18 cellular contexts compared by ENCODE assay signal in the genomic region with DNA sequence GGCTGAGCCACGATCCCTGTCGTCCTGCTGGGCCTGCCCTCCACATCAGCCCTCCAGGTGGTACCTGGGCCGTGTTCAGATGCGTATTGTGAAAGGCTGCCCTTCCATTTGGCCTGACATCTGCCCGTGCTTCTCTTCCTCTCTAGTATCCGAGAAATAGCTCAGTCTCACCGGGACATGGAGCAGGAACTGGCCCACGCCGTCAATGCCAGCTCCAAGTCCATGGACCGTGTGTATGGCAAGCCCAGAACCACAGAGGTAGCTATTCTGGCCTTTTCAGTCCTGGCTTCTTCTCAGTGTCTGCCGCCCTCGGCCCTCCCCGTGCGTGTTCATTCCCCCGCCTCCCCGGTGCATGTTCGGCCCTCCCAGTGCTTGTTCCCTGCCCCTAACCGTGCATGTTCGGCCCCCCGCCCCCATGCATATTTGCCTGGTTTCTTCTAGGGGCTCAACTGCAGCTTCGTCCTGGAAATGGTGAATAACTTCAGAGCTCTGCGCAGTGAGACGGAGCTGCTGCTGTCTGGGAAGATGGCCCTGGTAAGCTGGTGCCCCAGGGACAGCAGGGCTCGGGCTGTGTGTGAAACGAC.
"Had no signal": no experiment of that assay in that cellular context is flagged by ENCODE, and none has a peak within 500 bp of the region (broad histone marks: within the 10 kb centered on the region; RNA-seq: fewer than 3 reads in every experiment).

No MANE protein-coding gene starts in this region.

- H3K9me3 Mint-ChIP-seq: activated naive CD8-positive, alpha-beta T cell treated with anti-CD3 and anti-CD28 coated beads, Interleukin-2, amount 50 U/mL, for 24 hours; natural killer cell; T-cell had no signal

- H3K27me3 ChIP-seq: breast epithelium, left lung, transverse colon, vagina had no signal

- H3K4me3 Mint-ChIP-seq: activated naive CD8-positive, alpha-beta T cell treated with anti-CD3 and anti-CD28 coated beads, Interleukin-2, amount 50 U/mL, for 24 hours; natural killer cell; T-cell had no signal

- H3K27ac Mint-ChIP-seq: activated naive CD8-positive, alpha-beta T cell treated with anti-CD3 and anti-CD28 coated beads, Interleukin-2, amount 50 U/mL, for 24 hours had no signal

- DNase-seq: activated CD4-positive, alpha-beta T cell treated with anti-CD3 and anti-CD28 coated beads for 1 hour; activated CD4-positive, alpha-beta T cell treated with anti-CD3 and anti-CD28 coated beads, Interleukin-2, amount 50 U/mL, for 4 hours; activated naive CD4-positive, alpha-beta T cell; activated naive CD8-positive, alpha-beta T cell treated with anti-CD3 and anti-CD28 coated beads, Interleukin-2, amount 50 U/mL, for 24 hours; activated T-cell treated with anti-CD3 and anti-CD28 coated beads for 4 hours; hippocampal formation; mucosa of descending colon; natural killer cell; occipital lobe; stimulated activated CD4-positive, alpha-beta T cell treated with anti-CD3 and anti-CD28 coated beads, Interleukin-12 subunit alpha, Interleukin-12 subunit beta, amount 100 ng/mL, for 4 hours; stimulated activated CD4-positive, alpha-beta T cell treated with anti-CD3 and anti-CD28 coated beads, Interleukin-2, amount 100 ng/mL, for 24 hours; stimulated activated naive CD4-positive, alpha-beta T cell; T-cell; transverse colon had no signal

- H3K27me3 Mint-ChIP-seq: activated naive CD8-positive, alpha-beta T cell treated with anti-CD3 and anti-CD28 coated beads, Interleukin-2, amount 50 U/mL, for 24 hours; T-cell had no signal

- H3K36me3 ChIP-seq: breast epithelium had no signal

- H3K4me3 ChIP-seq: breast epithelium, left lung, mucosa of descending colon, prostate gland, transverse colon, vagina had no signal

- ATAC-seq: activated naive CD8-positive, alpha-beta T cell treated with anti-CD3 and anti-CD28 coated beads, Interleukin-2, amount 50 U/mL, for 24 hours; left lung; mucosa of descending colon; natural killer cell; T-cell had no signal

- H3K27ac ChIP-seq: breast epithelium, left lung, prostate gland, transverse colon, vagina had no signal

- H3K4me1 Mint-ChIP-seq: activated naive CD8-positive, alpha-beta T cell treated with anti-CD3 and anti-CD28 coated beads, Interleukin-2, amount 50 U/mL, for 24 hours had no signal

- H3K9me3 ChIP-seq: breast epithelium, left lung, mucosa of descending colon, prostate gland, transverse colon, vagina had no signal

- H3K4me1 ChIP-seq: breast epithelium, left lung, vagina had no signal
